2 cellular contexts compared by ENCODE assay signal in the genomic region with DNA sequence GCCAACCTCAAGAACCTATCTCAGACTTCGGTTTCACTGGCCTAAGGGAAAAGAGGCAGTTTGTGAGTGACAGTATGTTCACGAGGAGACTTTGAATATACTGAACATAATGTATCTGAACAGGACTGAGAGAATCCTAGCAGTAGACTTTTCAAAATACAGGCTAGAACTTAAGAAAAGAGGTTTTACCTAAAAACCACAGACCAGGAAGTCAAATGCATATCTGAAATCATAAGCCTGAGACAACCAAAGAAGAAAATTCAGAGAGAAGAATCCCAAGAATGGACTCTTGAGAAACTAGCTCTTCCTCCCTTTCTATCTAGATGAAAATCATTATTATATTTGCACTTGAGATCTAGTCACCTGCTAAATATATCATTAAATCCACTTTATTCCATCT.
TF ChIP-seq lines count a peak whose summit lies in the region.

No MANE protein-coding gene starts in this region.

TF ChIP-seq in GM12878, 131 proteins besides CTCF, POLR2A, EP300 and RAD21:
- TF ChIP-seq, protein P1, sequence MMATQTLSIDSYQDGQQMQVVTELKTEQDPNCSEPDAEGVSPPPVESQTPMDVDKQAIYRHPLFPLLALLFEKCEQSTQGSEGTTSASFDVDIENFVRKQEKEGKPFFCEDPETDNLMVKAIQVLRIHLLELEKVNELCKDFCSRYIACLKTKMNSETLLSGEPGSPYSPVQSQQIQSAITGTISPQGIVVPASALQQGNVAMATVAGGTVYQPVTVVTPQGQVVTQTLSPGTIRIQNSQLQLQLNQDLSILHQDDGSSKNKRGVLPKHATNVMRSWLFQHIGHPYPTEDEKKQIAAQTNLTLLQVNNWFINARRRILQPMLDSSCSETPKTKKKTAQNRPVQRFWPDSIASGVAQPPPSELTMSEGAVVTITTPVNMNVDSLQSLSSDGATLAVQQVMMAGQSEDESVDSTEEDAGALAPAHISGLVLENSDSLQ (IDR thresholded peaks at IDR 0.05): peak; percentile 21; the same call in 1 of the 2 replicates
- TF ChIP-seq, protein P2, sequence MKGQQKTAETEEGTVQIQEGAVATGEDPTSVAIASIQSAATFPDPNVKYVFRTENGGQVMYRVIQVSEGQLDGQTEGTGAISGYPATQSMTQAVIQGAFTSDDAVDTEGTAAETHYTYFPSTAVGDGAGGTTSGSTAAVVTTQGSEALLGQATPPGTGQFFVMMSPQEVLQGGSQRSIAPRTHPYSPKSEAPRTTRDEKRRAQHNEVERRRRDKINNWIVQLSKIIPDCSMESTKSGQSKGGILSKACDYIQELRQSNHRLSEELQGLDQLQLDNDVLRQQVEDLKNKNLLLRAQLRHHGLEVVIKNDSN (IDR thresholded peaks at IDR 0.05; ENCODE audit: borderline replicate concordance, extremely low read length, insufficient read depth, low read depth, low read length): no peak
- TF ChIP-seq, protein P3, sequence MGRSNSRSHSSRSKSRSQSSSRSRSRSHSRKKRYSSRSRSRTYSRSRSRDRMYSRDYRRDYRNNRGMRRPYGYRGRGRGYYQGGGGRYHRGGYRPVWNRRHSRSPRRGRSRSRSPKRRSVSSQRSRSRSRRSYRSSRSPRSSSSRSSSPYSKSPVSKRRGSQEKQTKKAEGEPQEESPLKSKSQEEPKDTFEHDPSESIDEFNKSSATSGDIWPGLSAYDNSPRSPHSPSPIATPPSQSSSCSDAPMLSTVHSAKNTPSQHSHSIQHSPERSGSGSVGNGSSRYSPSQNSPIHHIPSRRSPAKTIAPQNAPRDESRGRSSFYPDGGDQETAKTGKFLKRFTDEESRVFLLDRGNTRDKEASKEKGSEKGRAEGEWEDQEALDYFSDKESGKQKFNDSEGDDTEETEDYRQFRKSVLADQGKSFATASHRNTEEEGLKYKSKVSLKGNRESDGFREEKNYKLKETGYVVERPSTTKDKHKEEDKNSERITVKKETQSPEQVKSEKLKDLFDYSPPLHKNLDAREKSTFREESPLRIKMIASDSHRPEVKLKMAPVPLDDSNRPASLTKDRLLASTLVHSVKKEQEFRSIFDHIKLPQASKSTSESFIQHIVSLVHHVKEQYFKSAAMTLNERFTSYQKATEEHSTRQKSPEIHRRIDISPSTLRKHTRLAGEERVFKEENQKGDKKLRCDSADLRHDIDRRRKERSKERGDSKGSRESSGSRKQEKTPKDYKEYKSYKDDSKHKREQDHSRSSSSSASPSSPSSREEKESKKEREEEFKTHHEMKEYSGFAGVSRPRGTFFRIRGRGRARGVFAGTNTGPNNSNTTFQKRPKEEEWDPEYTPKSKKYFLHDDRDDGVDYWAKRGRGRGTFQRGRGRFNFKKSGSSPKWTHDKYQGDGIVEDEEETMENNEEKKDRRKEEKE (IDR thresholded peaks at IDR 0.05): no peak
- TF ChIP-seq SREBF2 (IDR thresholded peaks at IDR 0.05; ENCODE audit: low read length) (no peak), RUNX3 (IDR thresholded peaks at IDR 0.05; ENCODE audit: low read length) (peak; percentile 23; the same call in 1 of the 2 replicates), SPI1 (IDR thresholded peaks at IDR 0.05; ENCODE audit: borderline replicate concordance, insufficient read depth, low read depth, low read length) (no peak)
- TF ChIP-seq, protein P4, sequence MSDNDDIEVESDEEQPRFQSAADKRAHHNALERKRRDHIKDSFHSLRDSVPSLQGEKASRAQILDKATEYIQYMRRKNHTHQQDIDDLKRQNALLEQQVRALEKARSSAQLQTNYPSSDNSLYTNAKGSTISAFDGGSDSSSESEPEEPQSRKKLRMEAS (IDR thresholded peaks at IDR 0.05; ENCODE audit: low read depth, low read length): no peak

TF ChIP-seq in GM12891, 5 proteins besides CTCF, POLR2A, EP300 and RAD21:
- TF ChIP-seq POLR2AphosphoS5 (IDR thresholded peaks at IDR 0.05; ENCODE audit: low read depth, low read length) (no peak), PAX5 (IDR thresholded peaks at IDR 0.05; ENCODE audit: insufficient read depth, low read length, severe bottlenecking) (no peak), POU2F2 (IDR thresholded peaks at IDR 0.05; ENCODE audit: low read depth, low read length) (no peak), TAF1 (IDR thresholded peaks at IDR 0.05; ENCODE audit: low read depth, low read length) (no peak), SPI1 (IDR thresholded peaks at IDR 0.05; ENCODE audit: low read depth, low read length) (no peak)
